ENCODE assay signal across 8 cellular contexts in the genomic region with DNA sequence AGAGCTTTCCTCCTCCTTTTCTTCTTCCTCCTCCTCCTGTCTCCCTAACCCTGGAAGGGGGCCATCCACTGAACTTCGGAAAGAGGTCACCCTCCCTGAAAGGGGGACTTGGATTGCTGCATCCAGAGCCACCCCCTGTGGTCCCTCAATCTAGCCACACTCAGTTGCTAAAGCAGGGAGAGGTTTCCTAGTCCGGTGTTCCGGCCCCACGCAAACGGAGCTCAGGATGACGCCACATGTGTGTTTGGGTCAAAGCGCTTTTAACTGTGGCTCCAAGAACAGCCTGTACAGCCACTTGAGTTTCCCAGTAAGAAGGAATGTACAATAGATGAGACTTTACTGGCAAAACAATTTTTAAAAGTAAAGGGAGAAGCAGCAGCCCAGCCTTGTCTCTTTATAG.
DNase-seq lines count a peak whose midpoint lies in the region; ATAC-seq, FAIRE-seq and TF ChIP-seq lines count a peak whose summit lies in the region.
"Not testable (repeated sequence)": the region's sequence is repeated elsewhere in the genome, so short reads cannot be mapped to it uniquely, and the experiment has no call there.

No MANE protein-coding gene starts in this region.

- not testable (repeated sequence) for H3K9me3 ChIP-seq in Caco-2; adipocyte (ENCODE audit: control insufficient read depth, low read length); HepG2 (ENCODE audit: low read length); mucosa of stomach (ENCODE audit: control insufficient read depth, low read length); tibial nerve

- H2AFZ ChIP-seq in HepG2 (ENCODE audit: low read length): not testable (repeated sequence)

- H4K20me1 ChIP-seq in HepG2 (ENCODE audit: insufficient read depth, low read length): not testable (repeated sequence)

- not testable (repeated sequence) for H3K9me3 Mint-ChIP-seq in Caco-2 (ENCODE audit: unreplicated experiment)

- not testable (repeated sequence) for H3K36me3 ChIP-seq in Caco-2 (ENCODE audit: control insufficient read depth, insufficient read depth, low read length); adipocyte (ENCODE audit: control insufficient read depth, insufficient read depth, low read length, severe bottlenecking); HepG2 (replicated peaks in 1 of 2; ENCODE audit: control insufficient read depth in 1 of 2, insufficient read depth in 2 of 2, low read length in 2 of 2); mucosa of stomach (ENCODE audit: control insufficient read depth, insufficient read depth, low read length); tibial nerve

- H3K4me3 Mint-ChIP-seq in Caco-2 (ENCODE audit: unreplicated experiment): not testable (repeated sequence)

- peaks cover 10% of the 10 kb centered on the region for H3K36me3 Mint-ChIP-seq in Caco-2 (ENCODE audit: insufficient read depth, unreplicated experiment)

- intact Hi-C loops in Caco-2 (cut with micrococcal nuclease; ENCODE audit: unreplicated experiment); left cardiac atrium (cut with DNase I); sciatic nerve (cut with DNase I): not testable (repeated sequence)
- intact Hi-C loops in HepG2 (cut with micrococcal nuclease; ENCODE audit: unreplicated experiment): loop anchor here (10.0 kb wide), 2 partner anchors 58 to 212 kb away; no protein-coding TSS in a partner anchor

- CTCF ChIA-PET in Caco-2 (lab: Charles Lee); HepG2 (lab: Yijun Ruan, JAX; ENCODE audit: low intra/inter-chr PET ratio, low total read pairs): not testable (repeated sequence)

- not testable (repeated sequence) for H3K79me2 ChIP-seq in HepG2 (ENCODE audit: insufficient read depth, low read length)

- H3K27ac ChIP-seq in HepG2 (ENCODE audit: extremely low read length, insufficient read depth, low read length) (peak overlapping the region; percentile 95), tibial nerve (peak overlapping the region in 3 of 4 donors; percentile 67 to 72 (median 70))

- peak overlapping the region; percentile 94 for H3K27ac Mint-ChIP-seq in Caco-2 (ENCODE audit: unreplicated experiment)

- in situ Hi-C loops in HepG2 (cut with HindIII; ENCODE audit: extremely low pct_ligation_motif_present, low pct_unique_long_range_greater_than_20kb): not testable (repeated sequence)

- not testable (repeated sequence) for TF ChIP-seq EP300 in HepG2 (IDR thresholded peaks at IDR 0.05; ENCODE audit: low read depth in 2 of 2, low read length in 2 of 2); HepG2 (CRISPR knock-in tag; IDR thresholded peaks at IDR 0.05; ENCODE audit: borderline replicate concordance)
- peak in 1 of 2 donors; percentile 67 for TF ChIP-seq EP300 in tibial nerve (IDR thresholded peaks at IDR 0.05)

- TSS peak; percentile 81 for BruUV-seq in Caco-2 (replicated peaks; lab: Mats Ljungman, UMichigan)
- TSS peak; percentile 93 for BruUV-seq in HepG2 (replicated peaks; lab: Mats Ljungman, UMichigan)

- TF ChIP-seq POLR2A in HepG2 (IDR thresholded peaks at IDR 0.05; ENCODE audit: insufficient read depth in 1 of 2, low read depth in 2 of 2, low read length in 2 of 2): peak; percentile 5 to 43; a peak in 2 of 4 replicates
- TF ChIP-seq POLR2A in tibial nerve (IDR thresholded peaks at IDR 0.05): not testable (repeated sequence)

- not testable (repeated sequence) for FAIRE-seq in HepG2 (lab: Jason Lieb, UNC)

- POLR2A ChIA-PET in Caco-2 (lab: Charles Lee): interaction anchor here (0.6 kb wide), 1 partner anchor 206 kb away, joined by 3 read pairs; no protein-coding TSS in a partner anchor
- POLR2A ChIA-PET in HepG2 (lab: Yijun Ruan, JAX): interaction anchor here (0.9 to 1.3 kb wide), 7 partner anchors 49 to 267 kb away, joined by 3 to 5 read pairs (median 3); partner anchors contain the start of gene IRF2BP2

- 2% methylated on average over 6 of the region's 7 CpGs for WGBS in HepG2 (ENCODE audit: low lambda C conversion rate)
- WGBS in tibial nerve, 2 donors: 76 to 94% methylated on average over 6 of the region's 7 CpGs

- peak overlapping the region; percentile 75 for H3K9ac ChIP-seq in adipocyte (ENCODE audit: low read length)
- peak overlapping the region; percentile 83 for H3K9ac ChIP-seq in HepG2 (ENCODE audit: insufficient read depth, low read depth, low read length)
- H3K9ac ChIP-seq in mucosa of stomach (ENCODE audit: low read length): peak overlapping the region; percentile 37

- not testable (repeated sequence) for H3K27me3 Mint-ChIP-seq in Caco-2 (ENCODE audit: insufficient read depth, unreplicated experiment)

- not testable (repeated sequence) for H3K4me3 ChIP-seq in Caco-2 (ENCODE audit: low read depth, low read length); mucosa of stomach (ENCODE audit: low read length); tibial nerve
- H3K4me3 ChIP-seq in adipocyte (ENCODE audit: low read length): peak overlapping the region; percentile 33
- peak overlapping the region in 1 of 3 experiments; percentile 37; a peak in 3 of 6 replicates for H3K4me3 ChIP-seq in HepG2 (replicated peaks in 1 of 3; ENCODE audit: insufficient read depth in 1 of 3, low read depth in 2 of 3, low read length in 3 of 3)

- not testable (repeated sequence) for TF ChIP-seq RAD21 in HepG2 (CRISPR knock-in tag; IDR thresholded peaks at IDR 0.05)

- ATAC-seq in left cardiac atrium (peak; percentile 74 to 75), HepG2 (peak; percentile 20), sciatic nerve (peak; percentile 92)

- H3K4me1 ChIP-seq in Caco-2: peaks cover 17% of the 10 kb centered on the region
- not testable (repeated sequence) for H3K4me1 ChIP-seq in adipocyte (ENCODE audit: control insufficient read depth, insufficient read depth, low read length); tibial nerve
- H3K4me1 ChIP-seq in HepG2 (ENCODE audit: insufficient read depth, low read length): peaks cover 40% of the 10 kb centered on the region
- peaks cover 20% of the 10 kb centered on the region for H3K4me1 ChIP-seq in mucosa of stomach (ENCODE audit: control insufficient read depth, insufficient read depth, low read length)

- not testable (repeated sequence) for TF ChIP-seq CTCF in Caco-2 (IDR thresholded peaks at IDR 0.05; ENCODE audit: insufficient read depth in 1 of 2, low read depth in 1 of 2, low read length in 1 of 2, severe bottlenecking in 1 of 2, unreplicated experiment in 1 of 2); HepG2 (CRISPR knock-in tag; IDR thresholded peaks at IDR 0.05); tibial nerve (IDR thresholded peaks at IDR 0.05)

- H3K27me3 ChIP-seq in Caco-2 (replicated peaks; ENCODE audit: control insufficient read depth, insufficient read depth, low read length); adipocyte (replicated peaks; ENCODE audit: control insufficient read depth, insufficient read depth, low read length); HepG2 (ENCODE audit: control insufficient read depth in 1 of 2, insufficient read depth in 2 of 2, low read length in 2 of 2); mucosa of stomach (ENCODE audit: control insufficient read depth, insufficient read depth, low read length); tibial nerve: not testable (repeated sequence)

- H3K4me1 Mint-ChIP-seq in Caco-2 (ENCODE audit: low read depth, unreplicated experiment): peaks cover 20% of the 10 kb centered on the region

- peak overlapping the region; percentile 75 for H3K4me2 ChIP-seq in HepG2 (ENCODE audit: low read depth, low read length)

- DNase-seq in Caco-2; adipocyte (ENCODE audit: low read depth); HepG2 (ENCODE audit: low spot score); sciatic nerve (ENCODE audit: low spot score): not testable (repeated sequence)
- DNase-seq in fibroblast of gingiva (ENCODE audit: low read depth) (peak; percentile 54), left cardiac atrium (peak; percentile 33), tibial nerve (ENCODE audit: low spot score in 2 of 2) (peak in 1 of 2 donors; percentile 60)

TF ChIP-seq in HepG2, 621 proteins besides CTCF, POLR2A, EP300 and RAD21 (continues in another document):
- TF ChIP-seq THAP11 (CRISPR knock-in tag; IDR thresholded peaks at IDR 0.05) (0 out of 2 replicates have a peak, but pooled peaks have one; percentile 1), RBFOX2 (IDR thresholded peaks at IDR 0.05; ENCODE audit: low read depth, low read length) (peak; percentile 64), ZC3H4 (CRISPR knock-in tag; IDR thresholded peaks at IDR 0.05; ENCODE audit: borderline replicate concordance) (peak; percentile 98)
- TF ChIP-seq, protein P1, sequence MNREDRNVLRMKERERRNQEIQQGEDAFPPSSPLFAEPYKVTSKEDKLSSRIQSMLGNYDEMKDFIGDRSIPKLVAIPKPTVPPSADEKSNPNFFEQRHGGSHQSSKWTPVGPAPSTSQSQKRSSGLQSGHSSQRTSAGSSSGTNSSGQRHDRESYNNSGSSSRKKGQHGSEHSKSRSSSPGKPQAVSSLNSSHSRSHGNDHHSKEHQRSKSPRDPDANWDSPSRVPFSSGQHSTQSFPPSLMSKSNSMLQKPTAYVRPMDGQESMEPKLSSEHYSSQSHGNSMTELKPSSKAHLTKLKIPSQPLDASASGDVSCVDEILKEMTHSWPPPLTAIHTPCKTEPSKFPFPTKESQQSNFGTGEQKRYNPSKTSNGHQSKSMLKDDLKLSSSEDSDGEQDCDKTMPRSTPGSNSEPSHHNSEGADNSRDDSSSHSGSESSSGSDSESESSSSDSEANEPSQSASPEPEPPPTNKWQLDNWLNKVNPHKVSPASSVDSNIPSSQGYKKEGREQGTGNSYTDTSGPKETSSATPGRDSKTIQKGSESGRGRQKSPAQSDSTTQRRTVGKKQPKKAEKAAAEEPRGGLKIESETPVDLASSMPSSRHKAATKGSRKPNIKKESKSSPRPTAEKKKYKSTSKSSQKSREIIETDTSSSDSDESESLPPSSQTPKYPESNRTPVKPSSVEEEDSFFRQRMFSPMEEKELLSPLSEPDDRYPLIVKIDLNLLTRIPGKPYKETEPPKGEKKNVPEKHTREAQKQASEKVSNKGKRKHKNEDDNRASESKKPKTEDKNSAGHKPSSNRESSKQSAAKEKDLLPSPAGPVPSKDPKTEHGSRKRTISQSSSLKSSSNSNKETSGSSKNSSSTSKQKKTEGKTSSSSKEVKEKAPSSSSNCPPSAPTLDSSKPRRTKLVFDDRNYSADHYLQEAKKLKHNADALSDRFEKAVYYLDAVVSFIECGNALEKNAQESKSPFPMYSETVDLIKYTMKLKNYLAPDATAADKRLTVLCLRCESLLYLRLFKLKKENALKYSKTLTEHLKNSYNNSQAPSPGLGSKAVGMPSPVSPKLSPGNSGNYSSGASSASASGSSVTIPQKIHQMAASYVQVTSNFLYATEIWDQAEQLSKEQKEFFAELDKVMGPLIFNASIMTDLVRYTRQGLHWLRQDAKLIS (CRISPR knock-in tag; IDR thresholded peaks at IDR 0.05): peak; percentile 86; the same call in 1 of the 2 replicates

Comparison
In these comparisons a context has a peak if more than half of its experiments do, and no peak if none do; other contexts are left out.
1. ATAC-seq: peak in every context shown above with its lines; median percentile 92 in sciatic nerve; 74 in left cardiac atrium; 20 in HepG2.